1 cellular context compared by ENCODE assay signal in genomic region chr5:130425405-130425804, GRCh38.
TF ChIP-seq lines count a peak whose summit lies in the region.

No MANE protein-coding gene starts in this region.

TF ChIP-seq in H1, 55 proteins besides CTCF, POLR2A, EP300 and RAD21 (continued from another document):
- TF ChIP-seq CHD7 (IDR thresholded peaks at IDR 0.05; ENCODE audit: insufficient replicate concordance, low read length) = no peak
- no peak for TF ChIP-seq SUZ12 (IDR thresholded peaks at IDR 0.05; ENCODE audit: low read length)
- TF ChIP-seq GTF2F1 (IDR thresholded peaks at IDR 0.05; ENCODE audit: borderline replicate concordance, low read depth, low read length) = no peak
- no peak for TF ChIP-seq RBBP5 (IDR thresholded peaks at IDR 0.05; ENCODE audit: borderline replicate concordance, low read depth, low read length)
- TF ChIP-seq PHF8 (conservative IDR thresholded peaks at IDR 0.05; ENCODE audit: low read depth, low read length) = no peak
- no peak for TF ChIP-seq KDM1A (IDR thresholded peaks at IDR 0.05; ENCODE audit: borderline replicate concordance, low read length)
- TF ChIP-seq CEBPB (IDR thresholded peaks at IDR 0.05; ENCODE audit: low read depth, low read length) = no peak
- no peak for TF ChIP-seq BRCA1 (IDR thresholded peaks at IDR 0.05; ENCODE audit: low read depth, low read length)
- TF ChIP-seq JUN (IDR thresholded peaks at IDR 0.05; ENCODE audit: low read depth, low read length) = no peak
- no peak for TF ChIP-seq NANOG (IDR thresholded peaks at IDR 0.05; ENCODE audit: insufficient read depth, low read depth, low read length, poor library complexity, severe bottlenecking)
- no peak for TF ChIP-seq CHD1 (IDR thresholded peaks at IDR 0.05; ENCODE audit: low read depth, low read length)
- no peak for TF ChIP-seq YY1 (IDR thresholded peaks at IDR 0.05; ENCODE audit: low read depth, low read length)
- no peak for TF ChIP-seq MAFK (IDR thresholded peaks at IDR 0.05; ENCODE audit: low read depth, low read length)
- TF ChIP-seq FOSL1 (IDR thresholded peaks at IDR 0.05; ENCODE audit: insufficient read depth, low read depth, low read length) = no peak
- no peak for TF ChIP-seq SAP30 (IDR thresholded peaks at IDR 0.05; ENCODE audit: insufficient read depth, insufficient replicate concordance, low read length)
- TF ChIP-seq TAF1 (IDR thresholded peaks at IDR 0.05; ENCODE audit: low read depth, low read length) = no peak
- TF ChIP-seq TAF7 (optimal IDR thresholded peaks at IDR 0.05; ENCODE audit: borderline replicate concordance, low read depth, low read length) = no peak
